In genomic region chr1:156020293-156021086, GRCh38 we compare ENCODE assay signal across 1 cellular context.
A peak's percentile ranks its signal among the peaks of the same experiment; 100 is the strongest.
TF ChIP-seq lines count a peak whose summit lies in the region.

TSS of gene SSR2 (minus strand) at chr1:156020951. CDS start at chr1:156020167, 784 bp downstream.

TF ChIP-seq in K562, 482 proteins besides CTCF, POLR2A, EP300 and RAD21 (continued from another document and continues in another):
- TF ChIP-seq CEBPZ (IDR thresholded peaks at IDR 0.05; ENCODE audit: borderline replicate concordance, low read depth, low read length): no peak
- TF ChIP-seq CSDE1 (IDR thresholded peaks at IDR 0.05): no peak
- TF ChIP-seq STAT5B (CRISPR knock-in tag; IDR thresholded peaks at IDR 0.05): no peak
- no peak for TF ChIP-seq CHD4 (IDR thresholded peaks at IDR 0.05; ENCODE audit: insufficient read depth, insufficient replicate concordance, low read depth, low read length, poor library complexity, severe bottlenecking)
- no peak for TF ChIP-seq MEF2D (tag; conservative IDR thresholded peaks at IDR 0.05; ENCODE audit: low read depth)
- no peak for TF ChIP-seq NR0B1 (IDR thresholded peaks at IDR 0.05; ENCODE audit: partially characterized antibody)
- no peak for TF ChIP-seq MCM7 (IDR thresholded peaks at IDR 0.05)
- TF ChIP-seq CXXC5 (CRISPR knock-in tag; IDR thresholded peaks at IDR 0.05): 0 out of 2 replicates have a peak, but pooled peaks have one; percentile 32
- no peak for TF ChIP-seq ZNF449 (CRISPR knock-in tag; IDR thresholded peaks at IDR 0.05)
- TF ChIP-seq ZNF583 (CRISPR knock-in tag; IDR thresholded peaks at IDR 0.05): no peak
- TF ChIP-seq ZKSCAN3 (CRISPR knock-in tag; IDR thresholded peaks at IDR 0.05): no peak
- no peak for TF ChIP-seq NR2F6 (CRISPR knock-in tag; IDR thresholded peaks at IDR 0.05)
- peak; percentile 70; the same call in 1 of the 2 replicates for TF ChIP-seq CREB3L1 (IDR thresholded peaks at IDR 0.05; ENCODE audit: borderline replicate concordance, low read depth)
- TF ChIP-seq POU5F1 (IDR thresholded peaks at IDR 0.05; ENCODE audit: borderline replicate concordance, low read depth, low read length, partially characterized antibody): peak; percentile 68
- no peak for TF ChIP-seq ZBTB1 (CRISPR knock-in tag; IDR thresholded peaks at IDR 0.05; ENCODE audit: borderline replicate concordance, low read depth)
- TF ChIP-seq VEZF1 (CRISPR knock-in tag; IDR thresholded peaks at IDR 0.05): peak; percentile 82
- peak in 1 of 2 experiments; percentile 10; a peak in 3 of 4 replicates for TF ChIP-seq MAZ (CRISPR knock-in tag; conservative IDR thresholded peaks at IDR 0.05 in 1 of 2, IDR thresholded peaks at IDR 0.05 in 1 of 2)
- peak in 1 of 2 experiments; percentile 33; a peak in 1 of 4 replicates for TF ChIP-seq RCOR1 (IDR thresholded peaks at IDR 0.05; ENCODE audit: borderline replicate concordance in 1 of 2, low read depth in 2 of 2, low read length in 2 of 2)
- TF ChIP-seq ZNF655 (CRISPR knock-in tag; IDR thresholded peaks at IDR 0.05): no peak
- TF ChIP-seq KDM4B (IDR thresholded peaks at IDR 0.05; ENCODE audit: borderline replicate concordance in 2 of 2, low read depth in 1 of 2): peak in 1 of 2 experiments; percentile 90; a peak in 1 of 4 replicates
- no peak for TF ChIP-seq GMEB1 (CRISPR knock-in tag; IDR thresholded peaks at IDR 0.05)
- TF ChIP-seq HIVEP1 (CRISPR knock-in tag; IDR thresholded peaks at IDR 0.05): no peak
- TF ChIP-seq ESRRA (IDR thresholded peaks at IDR 0.05; ENCODE audit: borderline replicate concordance, low read depth): no peak
- no peak for TF ChIP-seq BRF2 (IDR thresholded peaks at IDR 0.05; ENCODE audit: borderline replicate concordance, insufficient read depth, insufficient read length)
- no peak for TF ChIP-seq AFF4 (CRISPR knock-in tag; IDR thresholded peaks at IDR 0.05)
- peak; percentile 91 for TF ChIP-seq CREM (IDR thresholded peaks at IDR 0.05; ENCODE audit: low read depth)
- peak; percentile 61; the same call in 1 of the 2 replicates for TF ChIP-seq PML (IDR thresholded peaks at IDR 0.05; ENCODE audit: low read length)
- no peak for TF ChIP-seq PTTG1 (tag; IDR thresholded peaks at IDR 0.05; ENCODE audit: low read depth)
- TF ChIP-seq ZNF766 (CRISPR knock-in tag; conservative IDR thresholded peaks at IDR 0.05): no peak
